In genomic region chr10:119679480-119679829, GRCh38 we compare ENCODE assay signal across 19 cellular contexts. TPM values are rescaled to one million over a fixed set of nuclear protein-coding genes. Genes with fewer than 3 reads are reported as not detected.
DNase-seq lines count a peak whose midpoint lies in the region; ATAC-seq and TF ChIP-seq lines count a peak whose summit lies in the region.
"Had no signal": no experiment of that assay in that cellular context is flagged by ENCODE, and none has a peak within 500 bp of the region (broad histone marks: within the 10 kb centered on the region; RNA-seq: fewer than 3 reads in every experiment).

No MANE protein-coding gene starts in this region.

- H3K9ac ChIP-seq in GM23248 (no peak overlapping the region; the same call in 1 of the 2 replicates), skeletal muscle tissue (ENCODE audit: low read depth in 1 of 3, low read length in 3 of 3) (no peak overlapping the region)

- H3K27me3 ChIP-seq in GM23248 (replicated peaks; ENCODE audit: insufficient read depth) (no peaks in the 10 kb centered on the region), RWPE2 (ENCODE audit: insufficient read depth, poor library complexity, severe bottlenecking) (no peaks in the 10 kb centered on the region), esophagus squamous epithelium (no peaks in the 10 kb centered on the region), skeletal muscle tissue (ENCODE audit: control insufficient read depth in 3 of 3, insufficient read depth in 3 of 3, low read length in 3 of 3) (no peaks in the 10 kb centered on the region)

- H3F3A ChIP-seq in GM23248 (ENCODE audit: insufficient read depth), result peaks cover 54% of the 10 kb centered on the region

- peak overlapping the region; percentile 22 for H3K4me2 ChIP-seq in GM23248 (ENCODE audit: unreplicated experiment)

- TF ChIP-seq CTCF in RWPE2 (IDR thresholded peaks at IDR 0.05; ENCODE audit: poor library complexity, severe bottlenecking), result no peak
- no peak for TF ChIP-seq CTCF in esophagus squamous epithelium (IDR thresholded peaks at IDR 0.05)

- H3K4me1 ChIP-seq in GM23248 (ENCODE audit: insufficient read depth) (peaks cover 50% of the 10 kb centered on the region), RWPE2 (ENCODE audit: insufficient read depth, poor library complexity, severe bottlenecking) (peaks cover 61% of the 10 kb centered on the region), esophagus squamous epithelium (peaks cover 26 to 72% (median 31%) of the 10 kb centered on the region in 3 donors), skeletal muscle tissue (ENCODE audit: control insufficient read depth in 3 of 3, insufficient read depth in 3 of 3, low read length in 3 of 3) (peaks cover 60 to 67% (median 66%) of the 10 kb centered on the region in 3 donors)
- H3K4me1 ChIP-seq: HAP-1 had no signal

- no peak for ATAC-seq in RWPE2 (ENCODE audit: low read depth)
- ATAC-seq: activated naive CD8-positive, alpha-beta T cell treated with anti-CD3 and anti-CD28 coated beads, Interleukin-2, amount 50 U/mL, for 24 hours; K562 had no signal

- H3K79me2 ChIP-seq in GM23248 (ENCODE audit: insufficient read depth), result peaks cover 31% of the 10 kb centered on the region

- WGBS in GM23248 (ENCODE audit: low coverage in 1 of 2, low lambda C conversion rate in 2 of 2, missing lambda C conversion rate in 2 of 2), 2 experiments, result 75 to 79% methylated on average over 6 to 7 of the region's 7 CpGs
- 63 to 79% methylated on average over 7 of the region's 7 CpGs for WGBS in esophagus squamous epithelium, 2 donors

- H3K27ac ChIP-seq in GM23248, result peak overlapping the region; percentile 71; the same call in 1 of the 2 replicates
- peak overlapping the region; percentile 100 for H3K27ac ChIP-seq in RWPE2 (ENCODE audit: poor library complexity, severe bottlenecking)
- H3K27ac ChIP-seq in esophagus squamous epithelium, result peak overlapping the region; percentile 82 to 92 (median 90)
- H3K27ac ChIP-seq in skeletal muscle tissue (ENCODE audit: low read depth, low read length), result peak overlapping the region; percentile 84

- H3K9me3 ChIP-seq in GM23248 (ENCODE audit: low read depth) (no peaks in the 10 kb centered on the region), RWPE2 (ENCODE audit: severe bottlenecking) (no peaks in the 10 kb centered on the region), esophagus squamous epithelium (no peaks in the 10 kb centered on the region), skeletal muscle tissue (ENCODE audit: control insufficient read depth in 3 of 3, low read length in 3 of 3) (no peaks in the 10 kb centered on the region)
- H3K9me3 ChIP-seq: HAP-1 had no signal

- H3K4me3 ChIP-seq in GM23248 (no peak overlapping the region), RWPE2 (ENCODE audit: severe bottlenecking) (no peak overlapping the region), esophagus squamous epithelium (no peak overlapping the region), skeletal muscle tissue (ENCODE audit: low read length in 3 of 3) (no peak overlapping the region)
- H3K4me3 ChIP-seq: HAP-1, K562 had no signal

- no peak for DNase-seq in GM23248
- no peak for DNase-seq in RWPE2 (ENCODE audit: low spot score)
- DNase-seq in esophagus squamous epithelium (lab: John Stamatoyannopoulos, UW), result no peak
- no peak for DNase-seq in NCI-H187 (lab: John Stamatoyannopoulos, UW)
- no peak for DNase-seq in DMS114 treated with DMSO at 0.1 percent for 48 hours (lab: John Stamatoyannopoulos, UW; ENCODE audit: unreplicated experiment)
- no peak for DNase-seq in islet precursor cell
- DNase-seq in hypothalamus (lab: John Stamatoyannopoulos, UW), result no peak
- DNase-seq: activated CD4-positive, alpha-beta memory T cell treated with anti-CD3 and anti-CD28 coated beads, Interleukin-2, amount 10 ng/mL, durations not matched to agents 7 days and 5 days; activated gamma-delta T cell; activated naive CD8-positive, alpha-beta T cell treated with anti-CD3 and anti-CD28 coated beads, Interleukin-2, amount 50 U/mL, for 24 hours; activated T-cell treated with anti-CD3 and anti-CD28 coated beads for 4 hours; CD4-positive, CD25-positive, alpha-beta regulatory T cell; NCI-H1436; NCI-H526; stimulated activated CD4-positive, alpha-beta T cell treated with anti-CD3 and anti-CD28 coated beads, Interleukin-12 subunit alpha, Interleukin-12 subunit beta, amount 100 ng/mL, for 4 hours; substantia nigra had no signal

- H3K9me2 ChIP-seq in GM23248 (ENCODE audit: insufficient read depth), result no peaks in the 10 kb centered on the region

- intact Hi-C loops in esophagus squamous epithelium (cut with DNase I), result no loop called here

- H3K36me3 ChIP-seq in GM23248 (ENCODE audit: low read depth) (peaks cover 25% of the 10 kb centered on the region), RWPE2 (ENCODE audit: low read depth) (peaks cover 35% of the 10 kb centered on the region), esophagus squamous epithelium (peaks cover 13 to 39% (median 23%) of the 10 kb centered on the region in 3 donors), skeletal muscle tissue (ENCODE audit: control insufficient read depth in 3 of 3, insufficient read depth in 3 of 3, low read length in 3 of 3) (peaks cover 14 to 20% (median 16%) of the 10 kb centered on the region in 3 donors)

- no peak overlapping the region for H2AFZ ChIP-seq in GM23248

- in situ Hi-C loops in GM23248 (cut with MboI), result no loop called here

- no peak for TF ChIP-seq POLR2A in esophagus squamous epithelium (IDR thresholded peaks at IDR 0.05)

- H4K20me1 ChIP-seq in GM23248 (ENCODE audit: insufficient read depth), result no peaks in the 10 kb centered on the region

RNA-seq across cellular contexts. Expression of gene BAG3, which starts 28.3 kb away (rescaled TPM):
- 18.1 and 20.0 TPM in 2 replicates for total RNA-seq in GM23248 (2014; rRNA removed; shearing (Covaris generic))
- 88.2 and 99.5 TPM in 2 replicates for polyA plus RNA-seq in GM23248 (2016; fragmentation: Nextera tagmentation; extraction: Ambion mirVana)
- 100 to 1,000 TPM in 1 of 4 donors, 10 to 100 TPM in 3; 51.6 to 102 (median 57.2) TPM for total RNA-seq in esophagus squamous epithelium
- 4.7 TPM for total RNA-seq in skeletal muscle tissue

RNA-seq across cellular contexts. Expression of gene INPP5F, which starts 46.4 kb away (rescaled TPM):
- total RNA-seq in GM23248 (2014; rRNA removed; shearing (Covaris generic)), result 9.9 and 10.9 TPM in 2 replicates
- 6.6 and 8.5 TPM in 2 replicates for polyA plus RNA-seq in GM23248 (2016; fragmentation: Nextera tagmentation; extraction: Ambion mirVana)
- 10 to 100 TPM in 2 of 4 donors, 1 to 10 TPM in 2; 5.3 to 11.4 (median 9.4) TPM for total RNA-seq in esophagus squamous epithelium
- total RNA-seq in skeletal muscle tissue, result 11.5 TPM
